ENCODE assay signal across 2 cellular contexts in the genomic region with DNA sequence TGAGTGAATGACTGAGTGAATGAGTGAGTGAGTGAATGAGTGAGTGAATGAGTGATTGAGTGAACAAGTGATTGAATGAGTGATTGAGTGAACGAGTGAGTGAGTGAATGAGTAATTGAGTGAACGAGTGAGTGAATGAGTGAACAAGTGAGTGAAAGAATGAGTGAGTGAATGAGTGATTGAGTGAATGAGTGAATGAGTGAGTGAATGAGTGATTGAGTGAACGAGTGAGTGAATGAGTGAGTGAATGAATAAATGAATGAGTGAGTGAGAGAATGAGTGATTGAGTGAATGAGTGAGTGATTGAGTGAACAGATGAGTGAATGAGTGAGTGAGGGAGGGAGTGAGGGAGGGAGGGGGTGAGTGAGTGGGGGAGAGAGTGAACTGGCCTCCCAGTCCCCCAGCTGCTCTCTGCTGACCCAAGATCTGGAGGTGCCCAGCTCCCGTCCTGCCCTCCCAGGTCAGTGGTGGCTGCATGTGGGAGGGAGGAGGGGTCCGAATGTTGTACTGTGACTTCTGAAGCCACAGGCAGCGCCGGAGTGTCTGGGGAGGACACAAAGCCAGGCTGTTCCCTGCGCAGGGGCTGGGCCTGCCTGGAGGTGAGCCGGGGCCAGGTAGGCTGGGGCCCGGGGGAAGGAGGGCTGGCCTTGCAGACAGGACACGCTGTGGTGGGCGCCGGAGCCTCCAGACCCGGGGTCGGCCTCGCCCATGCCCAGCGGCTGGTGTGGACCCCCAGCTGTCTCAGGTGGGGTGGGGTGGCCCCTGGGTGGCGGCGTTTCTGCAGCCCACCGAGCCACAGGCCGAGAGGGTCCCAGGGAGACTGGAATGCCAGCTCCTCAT.
TF ChIP-seq lines count a peak whose summit lies in the region.

No MANE protein-coding gene starts in this region.

TF ChIP-seq in HEK293, 187 proteins besides CTCF, POLR2A, EP300 and RAD21 (continued from another document and continues in another):
- TF ChIP-seq ZNF571 (tag by site-specific recombination; IDR thresholded peaks at IDR 0.05), result no peak
- 0 out of 2 replicates have a peak, but pooled peaks have one; percentile 31 for TF ChIP-seq ZSCAN16 (tag by site-specific recombination; IDR thresholded peaks at IDR 0.05)
- TF ChIP-seq ZXDB (tag by site-specific recombination; IDR thresholded peaks at IDR 0.05), result no peak
- no peak for TF ChIP-seq ZNF521 (tag by site-specific recombination; IDR thresholded peaks at IDR 0.05)
- no peak for TF ChIP-seq ZFP3 (tag by site-specific recombination; IDR thresholded peaks at IDR 0.05; ENCODE audit: low read depth)
- peak; percentile 37; the same call in 1 of the 2 replicates for TF ChIP-seq ZNF785 (tag by site-specific recombination; IDR thresholded peaks at IDR 0.05)
- TF ChIP-seq KLF10 (tag by site-specific recombination; IDR thresholded peaks at IDR 0.05), result no peak
- no peak for TF ChIP-seq ZFP37 (tag by site-specific recombination; IDR thresholded peaks at IDR 0.05)
- no peak for TF ChIP-seq ZNF670 (tag by site-specific recombination; IDR thresholded peaks at IDR 0.05; ENCODE audit: low read depth)
- TF ChIP-seq ZNF776 (tag by site-specific recombination; IDR thresholded peaks at IDR 0.05; ENCODE audit: borderline replicate concordance), result no peak
- TF ChIP-seq ZNF426 (tag by site-specific recombination; IDR thresholded peaks at IDR 0.05), result no peak
- TF ChIP-seq, protein P1, sequence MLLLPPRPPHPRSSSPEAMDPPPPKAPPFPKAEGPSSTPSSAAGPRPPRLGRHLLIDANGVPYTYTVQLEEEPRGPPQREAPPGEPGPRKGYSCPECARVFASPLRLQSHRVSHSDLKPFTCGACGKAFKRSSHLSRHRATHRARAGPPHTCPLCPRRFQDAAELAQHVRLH (tag by site-specific recombination; IDR thresholded peaks at IDR 0.05), result peak; percentile 77; the same call in 1 of the 2 replicates
- TF ChIP-seq, protein P2, sequence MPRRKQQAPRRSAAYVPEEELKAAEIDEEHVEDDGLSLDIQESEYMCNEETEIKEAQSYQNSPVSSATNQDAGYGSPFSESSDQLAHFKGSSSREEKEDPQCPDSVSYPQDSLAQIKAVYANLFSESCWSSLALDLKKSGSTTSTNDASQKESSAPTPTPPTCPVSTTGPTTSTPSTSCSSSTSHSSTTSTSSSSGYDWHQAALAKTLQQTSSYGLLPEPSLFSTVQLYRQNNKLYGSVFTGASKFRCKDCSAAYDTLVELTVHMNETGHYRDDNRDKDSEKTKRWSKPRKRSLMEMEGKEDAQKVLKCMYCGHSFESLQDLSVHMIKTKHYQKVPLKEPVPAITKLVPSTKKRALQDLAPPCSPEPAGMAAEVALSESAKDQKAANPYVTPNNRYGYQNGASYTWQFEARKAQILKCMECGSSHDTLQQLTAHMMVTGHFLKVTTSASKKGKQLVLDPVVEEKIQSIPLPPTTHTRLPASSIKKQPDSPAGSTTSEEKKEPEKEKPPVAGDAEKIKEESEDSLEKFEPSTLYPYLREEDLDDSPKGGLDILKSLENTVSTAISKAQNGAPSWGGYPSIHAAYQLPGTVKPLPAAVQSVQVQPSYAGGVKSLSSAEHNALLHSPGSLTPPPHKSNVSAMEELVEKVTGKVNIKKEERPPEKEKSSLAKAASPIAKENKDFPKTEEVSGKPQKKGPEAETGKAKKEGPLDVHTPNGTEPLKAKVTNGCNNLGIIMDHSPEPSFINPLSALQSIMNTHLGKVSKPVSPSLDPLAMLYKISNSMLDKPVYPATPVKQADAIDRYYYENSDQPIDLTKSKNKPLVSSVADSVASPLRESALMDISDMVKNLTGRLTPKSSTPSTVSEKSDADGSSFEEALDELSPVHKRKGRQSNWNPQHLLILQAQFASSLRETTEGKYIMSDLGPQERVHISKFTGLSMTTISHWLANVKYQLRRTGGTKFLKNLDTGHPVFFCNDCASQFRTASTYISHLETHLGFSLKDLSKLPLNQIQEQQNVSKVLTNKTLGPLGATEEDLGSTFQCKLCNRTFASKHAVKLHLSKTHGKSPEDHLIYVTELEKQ (tag by site-specific recombination; IDR thresholded peaks at IDR 0.05; ENCODE audit: borderline replicate concordance), result 0 out of 2 replicates have a peak, but pooled peaks have one; percentile 53
- TF ChIP-seq KLF1 (tag by site-specific recombination; IDR thresholded peaks at IDR 0.05), result no peak
- TF ChIP-seq ZNF214 (tag by site-specific recombination; IDR thresholded peaks at IDR 0.05; ENCODE audit: borderline replicate concordance), result no peak
- TF ChIP-seq EGR2 (tag by site-specific recombination; IDR thresholded peaks at IDR 0.05; ENCODE audit: low read depth), result 0 out of 2 replicates have a peak, but pooled peaks have one; percentile 12
- TF ChIP-seq ZNF558 (tag by site-specific recombination; IDR thresholded peaks at IDR 0.05), result no peak
- TF ChIP-seq, protein P3, sequence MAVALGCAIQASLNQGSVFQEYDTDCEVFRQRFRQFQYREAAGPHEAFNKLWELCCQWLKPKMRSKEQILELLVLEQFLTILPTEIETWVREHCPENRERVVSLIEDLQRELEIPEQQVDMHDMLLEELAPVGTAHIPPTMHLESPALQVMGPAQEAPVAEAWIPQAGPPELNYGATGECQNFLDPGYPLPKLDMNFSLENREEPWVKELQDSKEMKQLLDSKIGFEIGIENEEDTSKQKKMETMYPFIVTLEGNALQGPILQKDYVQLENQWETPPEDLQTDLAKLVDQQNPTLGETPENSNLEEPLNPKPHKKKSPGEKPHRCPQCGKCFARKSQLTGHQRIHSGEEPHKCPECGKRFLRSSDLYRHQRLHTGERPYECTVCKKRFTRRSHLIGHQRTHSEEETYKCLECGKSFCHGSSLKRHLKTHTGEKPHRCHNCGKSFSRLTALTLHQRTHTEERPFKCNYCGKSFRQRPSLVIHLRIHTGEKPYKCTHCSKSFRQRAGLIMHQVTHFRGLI (tag by site-specific recombination; IDR thresholded peaks at IDR 0.05), result no peak
- TF ChIP-seq TCF7L2 (IDR thresholded peaks at IDR 0.05; ENCODE audit: borderline replicate concordance, low read depth, low read length), result no peak
- TF ChIP-seq SP2 (tag by site-specific recombination; IDR thresholded peaks at IDR 0.05), result peak; percentile 48; the same call in 1 of the 2 replicates
- no peak for TF ChIP-seq ZNF701 (tag by site-specific recombination; IDR thresholded peaks at IDR 0.05)
- peak; percentile 96 for TF ChIP-seq PRDM1 (tag by site-specific recombination; IDR thresholded peaks at IDR 0.05)
- TF ChIP-seq, protein P4, sequence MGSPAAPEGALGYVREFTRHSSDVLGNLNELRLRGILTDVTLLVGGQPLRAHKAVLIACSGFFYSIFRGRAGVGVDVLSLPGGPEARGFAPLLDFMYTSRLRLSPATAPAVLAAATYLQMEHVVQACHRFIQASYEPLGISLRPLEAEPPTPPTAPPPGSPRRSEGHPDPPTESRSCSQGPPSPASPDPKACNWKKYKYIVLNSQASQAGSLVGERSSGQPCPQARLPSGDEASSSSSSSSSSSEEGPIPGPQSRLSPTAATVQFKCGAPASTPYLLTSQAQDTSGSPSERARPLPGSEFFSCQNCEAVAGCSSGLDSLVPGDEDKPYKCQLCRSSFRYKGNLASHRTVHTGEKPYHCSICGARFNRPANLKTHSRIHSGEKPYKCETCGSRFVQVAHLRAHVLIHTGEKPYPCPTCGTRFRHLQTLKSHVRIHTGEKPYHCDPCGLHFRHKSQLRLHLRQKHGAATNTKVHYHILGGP (tag by site-specific recombination; IDR thresholded peaks at IDR 0.05), result no peak

TF ChIP-seq in GM12878, 131 proteins besides CTCF, POLR2A, EP300 and RAD21 (continued from another document):
- TF ChIP-seq, protein P5, sequence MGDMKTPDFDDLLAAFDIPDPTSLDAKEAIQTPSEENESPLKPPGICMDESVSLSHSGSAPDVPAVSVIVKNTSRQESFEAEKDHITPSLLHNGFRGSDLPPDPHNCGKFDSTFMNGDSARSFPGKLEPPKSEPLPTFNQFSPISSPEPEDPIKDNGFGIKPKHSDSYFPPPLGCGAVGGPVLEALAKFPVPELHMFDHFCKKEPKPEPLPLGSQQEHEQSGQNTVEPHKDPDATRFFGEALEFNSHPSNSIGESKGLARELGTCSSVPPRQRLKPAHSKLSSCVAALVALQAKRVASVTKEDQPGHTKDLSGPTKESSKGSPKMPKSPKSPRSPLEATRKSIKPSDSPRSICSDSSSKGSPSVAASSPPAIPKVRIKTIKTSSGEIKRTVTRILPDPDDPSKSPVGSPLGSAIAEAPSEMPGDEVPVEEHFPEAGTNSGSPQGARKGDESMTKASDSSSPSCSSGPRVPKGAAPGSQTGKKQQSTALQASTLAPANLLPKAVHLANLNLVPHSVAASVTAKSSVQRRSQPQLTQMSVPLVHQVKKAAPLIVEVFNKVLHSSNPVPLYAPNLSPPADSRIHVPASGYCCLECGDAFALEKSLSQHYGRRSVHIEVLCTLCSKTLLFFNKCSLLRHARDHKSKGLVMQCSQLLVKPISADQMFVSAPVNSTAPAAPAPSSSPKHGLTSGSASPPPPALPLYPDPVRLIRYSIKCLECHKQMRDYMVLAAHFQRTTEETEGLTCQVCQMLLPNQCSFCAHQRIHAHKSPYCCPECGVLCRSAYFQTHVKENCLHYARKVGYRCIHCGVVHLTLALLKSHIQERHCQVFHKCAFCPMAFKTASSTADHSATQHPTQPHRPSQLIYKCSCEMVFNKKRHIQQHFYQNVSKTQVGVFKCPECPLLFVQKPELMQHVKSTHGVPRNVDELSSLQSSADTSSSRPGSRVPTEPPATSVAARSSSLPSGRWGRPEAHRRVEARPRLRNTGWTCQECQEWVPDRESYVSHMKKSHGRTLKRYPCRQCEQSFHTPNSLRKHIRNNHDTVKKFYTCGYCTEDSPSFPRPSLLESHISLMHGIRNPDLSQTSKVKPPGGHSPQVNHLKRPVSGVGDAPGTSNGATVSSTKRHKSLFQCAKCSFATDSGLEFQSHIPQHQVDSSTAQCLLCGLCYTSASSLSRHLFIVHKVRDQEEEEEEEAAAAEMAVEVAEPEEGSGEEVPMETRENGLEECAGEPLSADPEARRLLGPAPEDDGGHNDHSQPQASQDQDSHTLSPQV (IDR thresholded peaks at IDR 0.05), result no peak
- no peak for TF ChIP-seq SMARCA5 (IDR thresholded peaks at IDR 0.05)
- TF ChIP-seq, protein P6, sequence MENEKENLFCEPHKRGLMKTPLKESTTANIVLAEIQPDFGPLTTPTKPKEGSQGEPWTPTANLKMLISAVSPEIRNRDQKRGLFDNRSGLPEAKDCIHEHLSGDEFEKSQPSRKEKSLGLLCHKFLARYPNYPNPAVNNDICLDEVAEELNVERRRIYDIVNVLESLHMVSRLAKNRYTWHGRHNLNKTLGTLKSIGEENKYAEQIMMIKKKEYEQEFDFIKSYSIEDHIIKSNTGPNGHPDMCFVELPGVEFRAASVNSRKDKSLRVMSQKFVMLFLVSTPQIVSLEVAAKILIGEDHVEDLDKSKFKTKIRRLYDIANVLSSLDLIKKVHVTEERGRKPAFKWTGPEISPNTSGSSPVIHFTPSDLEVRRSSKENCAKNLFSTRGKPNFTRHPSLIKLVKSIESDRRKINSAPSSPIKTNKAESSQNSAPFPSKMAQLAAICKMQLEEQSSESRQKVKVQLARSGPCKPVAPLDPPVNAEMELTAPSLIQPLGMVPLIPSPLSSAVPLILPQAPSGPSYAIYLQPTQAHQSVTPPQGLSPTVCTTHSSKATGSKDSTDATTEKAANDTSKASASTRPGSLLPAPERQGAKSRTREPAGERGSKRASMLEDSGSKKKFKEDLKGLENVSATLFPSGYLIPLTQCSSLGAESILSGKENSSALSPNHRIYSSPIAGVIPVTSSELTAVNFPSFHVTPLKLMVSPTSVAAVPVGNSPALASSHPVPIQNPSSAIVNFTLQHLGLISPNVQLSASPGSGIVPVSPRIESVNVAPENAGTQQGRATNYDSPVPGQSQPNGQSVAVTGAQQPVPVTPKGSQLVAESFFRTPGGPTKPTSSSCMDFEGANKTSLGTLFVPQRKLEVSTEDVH (IDR thresholded peaks at IDR 0.05; ENCODE audit: low read depth, partially characterized antibody), result no peak
- TF ChIP-seq ZNF24 (IDR thresholded peaks at IDR 0.05), result peak; percentile 99
- no peak for TF ChIP-seq RFX5 (IDR thresholded peaks at IDR 0.05; ENCODE audit: low read depth, low read length)
- TF ChIP-seq SUPT20H (IDR thresholded peaks at IDR 0.05; ENCODE audit: borderline replicate concordance, control insufficient read depth, low read depth, low read length), result no peak
- no peak for TF ChIP-seq CHD1 (IDR thresholded peaks at IDR 0.05; ENCODE audit: low read depth, low read length)
- no peak for TF ChIP-seq JUND (IDR thresholded peaks at IDR 0.05; ENCODE audit: low read depth, low read length)
- TF ChIP-seq RB1 (IDR thresholded peaks at IDR 0.05; ENCODE audit: borderline replicate concordance), result no peak
- TF ChIP-seq, protein P7, sequence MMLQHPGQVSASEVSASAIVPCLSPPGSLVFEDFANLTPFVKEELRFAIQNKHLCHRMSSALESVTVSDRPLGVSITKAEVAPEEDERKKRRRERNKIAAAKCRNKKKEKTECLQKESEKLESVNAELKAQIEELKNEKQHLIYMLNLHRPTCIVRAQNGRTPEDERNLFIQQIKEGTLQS (IDR thresholded peaks at IDR 0.05; ENCODE audit: borderline replicate concordance, extremely low read depth, low read depth, low read length), result no peak
- no peak for TF ChIP-seq SIN3A (IDR thresholded peaks at IDR 0.05; ENCODE audit: low read depth, low read length)
- TF ChIP-seq ZNF622 (IDR thresholded peaks at IDR 0.05), result no peak
- peak; percentile 38; the same call in 1 of the 2 replicates for TF ChIP-seq NBN (IDR thresholded peaks at IDR 0.05)
- no peak for TF ChIP-seq WRNIP1 (IDR thresholded peaks at IDR 0.05; ENCODE audit: borderline replicate concordance, low read depth, low read length)
- TF ChIP-seq RCOR1 (conservative IDR thresholded peaks at IDR 0.05; ENCODE audit: low read depth, low read length), result no peak
- no peak for TF ChIP-seq STAT1 (conservative IDR thresholded peaks at IDR 0.05)
- TF ChIP-seq CBX3 (IDR thresholded peaks at IDR 0.05; ENCODE audit: borderline replicate concordance, low read depth), result no peak
